Comparison of ENCODE assay signal across 3 cellular contexts in the genomic region with DNA sequence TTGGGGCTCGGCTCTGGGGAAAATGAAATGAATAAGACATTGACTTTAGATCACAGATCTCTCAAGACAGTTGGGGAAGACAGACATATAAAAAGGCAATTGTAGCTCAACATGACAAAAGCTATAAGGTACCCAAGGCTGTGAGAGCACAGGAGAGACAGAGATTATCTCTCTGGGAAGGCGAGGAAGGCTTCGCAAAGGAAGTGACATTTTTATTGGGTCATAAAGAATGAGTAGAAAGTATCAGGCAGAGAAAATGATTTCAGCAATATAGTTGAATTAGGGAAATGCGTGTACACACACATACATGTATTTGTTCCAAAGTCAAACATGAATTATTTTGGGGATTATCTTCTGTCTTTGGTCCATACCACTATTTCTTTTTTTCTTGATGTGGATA.
"Had no signal": no experiment of that assay in that cellular context is flagged by ENCODE, and none has a peak within 500 bp of the region (broad histone marks: within the 10 kb centered on the region; RNA-seq: fewer than 3 reads in every experiment).

No MANE protein-coding gene starts in this region.

- DNase-seq: GDM1, GF-D8 had no signal

- H3K4me3 ChIP-seq: GM12878 had no signal

- ATAC-seq: GM12878 had no signal
